ENCODE assay signal across 25 cellular contexts in the genomic region with DNA sequence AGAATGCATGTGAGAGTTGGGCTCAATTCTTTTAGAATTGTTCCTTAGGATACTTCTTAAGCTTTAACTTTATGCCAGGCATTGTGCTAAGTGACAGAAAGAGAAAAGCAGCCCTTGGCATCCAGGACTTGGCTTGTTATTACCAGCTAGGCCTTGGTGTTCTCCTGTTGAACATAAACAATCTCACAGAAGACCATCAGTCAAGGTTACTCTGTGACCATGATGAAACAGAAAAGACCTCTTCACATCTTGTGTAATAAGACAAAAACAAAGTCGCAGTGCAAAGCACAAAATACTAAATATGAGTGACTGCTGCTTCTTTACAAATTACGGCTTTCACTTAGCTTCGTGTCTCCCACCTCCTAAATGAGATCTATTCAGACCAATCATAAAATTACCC.
"Had no signal": no experiment of that assay in that cellular context is flagged by ENCODE, and none has a peak within 500 bp of the region (broad histone marks: within the 10 kb centered on the region; RNA-seq: fewer than 3 reads in every experiment).

No MANE protein-coding gene starts in this region.

- H3K9me3 ChIP-seq: esophagus muscularis mucosa, psoas muscle, testis, tibial nerve, upper lobe of right lung, vagina had no signal

- H3K27ac ChIP-seq: coronary artery, hepatocyte, psoas muscle, testis, tibial nerve, upper lobe of right lung, vagina had no signal

- ATAC-seq: left colon; left ventricle myocardium superior; naive thymus-derived CD4-positive, alpha-beta T cell; psoas muscle; sciatic nerve; stimulated activated naive B cell treated with anti-CD40 and anti-IgM and Interleukin-4, amounts not matched to agents 10 μg/mL and 1 μg/mL and 100 μg/mL, for 72 hours; stimulated activated naive CD8-positive, alpha-beta T cell treated with anti-CD3 and anti-CD28 coated beads, Interleukin-15, amount 100 ng/mL, for 72 hours; upper lobe of right lung had no signal

- FAIRE-seq: endothelial cell of umbilical vein had no signal

- H3K4me3 ChIP-seq: coronary artery, esophagus muscularis mucosa, hepatocyte, lung, psoas muscle, testis, tibial nerve, upper lobe of right lung, vagina had no signal

- DNase-seq: effector CD4-positive, alpha-beta T cell; endodermal cell; foreskin fibroblast; head of caudate nucleus; left colon; left ventricle myocardium superior; mesendoderm; naive thymus-derived CD4-positive, alpha-beta T cell; nephron progenitor cell; psoas muscle; retina; stimulated activated CD4-positive, alpha-beta T cell treated with anti-CD3 and anti-CD28 coated beads, Interleukin-2, amount 100 ng/mL, for 24 hours; stimulated activated CD4-positive, alpha-beta T cell treated with anti-CD3 and anti-CD28 coated beads, Interleukin-4, amount 100 ng/mL, for 4 hours; stimulated activated naive B cell treated with anti-CD40 and anti-IgM and Interleukin-4, amounts not matched to agents 10 μg/mL and 1 μg/mL and 100 μg/mL, for 72 hours; stimulated activated naive CD8-positive, alpha-beta T cell treated with anti-CD3 and anti-CD28 coated beads, Interleukin-15, amount 100 ng/mL, for 72 hours; testis; upper lobe of right lung had no signal

- H3K27me3 ChIP-seq: esophagus muscularis mucosa, hepatocyte, testis, tibial nerve, upper lobe of right lung, vagina had no signal

- H3K36me3 ChIP-seq: esophagus muscularis mucosa, tibial nerve, upper lobe of right lung, vagina had no signal

- H3K4me1 ChIP-seq: psoas muscle, tibial nerve, vagina had no signal
